In the genomic region with DNA sequence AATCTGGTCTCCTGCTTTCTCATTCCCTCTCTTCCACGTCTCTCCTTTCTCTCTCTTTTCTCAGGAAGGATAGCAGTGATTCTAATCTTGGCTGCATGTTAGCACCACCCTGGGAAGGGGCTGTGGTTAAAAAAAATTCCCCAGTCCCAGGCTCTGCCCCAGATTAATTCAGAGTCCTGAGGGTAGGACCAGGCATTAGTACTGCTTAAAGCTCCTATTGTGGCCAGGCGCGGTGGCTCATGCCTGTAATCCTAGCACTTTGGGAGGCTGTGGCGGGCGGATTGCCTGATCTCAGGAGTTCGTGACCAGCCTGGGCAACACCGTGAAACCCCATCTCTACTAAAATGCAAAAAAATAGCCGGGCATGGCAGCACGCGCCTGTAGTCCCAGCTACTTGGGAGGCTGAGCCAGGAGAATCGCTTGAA, we compare ENCODE assay signal across 8 cellular contexts. TPM values are rescaled to one million over a fixed set of nuclear protein-coding genes. Genes with fewer than 3 reads are reported as not detected.
A peak's percentile ranks its signal among the peaks of the same experiment; 100 is the strongest.
DNase-seq lines count a peak whose midpoint lies in the region; ATAC-seq and TF ChIP-seq lines count a peak whose summit lies in the region.

No MANE protein-coding gene starts in this region.

- H3K4me2 ChIP-seq in hepatocyte, result peak overlapping the region; percentile 73

- no peaks in the 10 kb centered on the region for H3K27me3 Mint-ChIP-seq in T-helper 1 cell treated with Interleukin-12 subunit alpha and Interleukin-12 subunit beta and Interleukin-4 antibody, amounts not matched to agents 30 μg/mL and 1 μg/mL, for 36 hours (ENCODE audit: low read depth)
- peaks cover 11% of the 10 kb centered on the region for H3K27me3 Mint-ChIP-seq in WTC11 (ENCODE audit: low read depth)

- H3K27ac Mint-ChIP-seq in T-helper 1 cell treated with Interleukin-12 subunit alpha and Interleukin-12 subunit beta and Interleukin-4 antibody, amounts not matched to agents 30 μg/mL and 1 μg/mL, for 36 hours, result peak overlapping the region; percentile 89
- peak overlapping the region; percentile 78; the same call in 1 of the 2 replicates for H3K27ac Mint-ChIP-seq in WTC11

- no peaks in the 10 kb centered on the region for H3K9me2 ChIP-seq in hepatocyte (replicated peaks; ENCODE audit: insufficient read depth)

- WGBS in hepatocyte (ENCODE audit: low lambda C conversion rate, missing lambda C conversion rate), result 82% methylated on average over 11 of the region's 11 CpGs
- 78 to 92% (median 84%) methylated on average over 10 to 11 of the region's 11 CpGs for WGBS in stomach, 5 donors

- CTCF ChIA-PET in WTC11 (lab: Charles Lee), result interaction anchor here (1.3 kb wide), 1 partner anchor 33 kb away, joined by 3 read pairs; no protein-coding TSS in a partner anchor
- CTCF ChIA-PET in GM10248 (lab: Yijun Ruan, JAX), result interaction anchor here (1.0 to 1.6 kb wide), 5 partner anchors 9 to 44 kb away, joined by 3 to 11 read pairs (median 3); no protein-coding TSS in a partner anchor

- H3K27ac ChIP-seq in hepatocyte (peak overlapping the region; percentile 81), stomach (peak overlapping the region; percentile 62 to 87 (median 80)), right atrium auricular region (peak overlapping the region in 1 of 2 donors; percentile 26)

- no peak for TF ChIP-seq POLR2A in stomach (IDR thresholded peaks at IDR 0.05)

- POLR2A ChIA-PET in WTC11 (lab: Charles Lee), result interaction anchor here (1.1 kb wide), 1 partner anchor 46 kb away, joined by 3 read pairs; no protein-coding TSS in a partner anchor
- POLR2A ChIA-PET in GM10248 (lab: Yijun Ruan, JAX), result no interaction called here

- TF ChIP-seq CTCF in WTC11 (IDR thresholded peaks at IDR 0.05) (no peak), hepatocyte (IDR thresholded peaks at IDR 0.05; ENCODE audit: poor library complexity) (no peak), stomach (IDR thresholded peaks at IDR 0.05) (no peak), GM10248 (IDR thresholded peaks at IDR 0.05; ENCODE audit: control extremely low read depth, extremely low read depth, low read depth, missing control alignments) (no peak), right atrium auricular region (IDR thresholded peaks at IDR 0.05) (no peak)

- H3K4me3 ChIP-seq in hepatocyte, result no peak overlapping the region
- no peak overlapping the region for H3K4me3 ChIP-seq in stomach
- H3K4me3 ChIP-seq in right atrium auricular region, result no peak overlapping the region

- peaks cover 71% of the 10 kb centered on the region for H3K4me1 Mint-ChIP-seq in T-helper 1 cell treated with Interleukin-12 subunit alpha and Interleukin-12 subunit beta and Interleukin-4 antibody, amounts not matched to agents 30 μg/mL and 1 μg/mL, for 36 hours (ENCODE audit: low read depth)
- H3K4me1 Mint-ChIP-seq in WTC11, result peaks cover 52% of the 10 kb centered on the region

- H3K4me1 ChIP-seq in hepatocyte (ENCODE audit: insufficient read depth), result peaks cover 32% of the 10 kb centered on the region
- H3K4me1 ChIP-seq in stomach, result peaks cover 26 to 67% (median 26%) of the 10 kb centered on the region in 4 donors
- H3K4me1 ChIP-seq in right atrium auricular region, result peaks cover 0 to 49% of the 10 kb centered on the region in 2 donors

- H3K9me3 Mint-ChIP-seq in T-helper 1 cell treated with Interleukin-12 subunit alpha and Interleukin-12 subunit beta and Interleukin-4 antibody, amounts not matched to agents 30 μg/mL and 1 μg/mL, for 36 hours, result no peaks in the 10 kb centered on the region
- H3K9me3 Mint-ChIP-seq in WTC11, result no peaks in the 10 kb centered on the region

- H3K79me2 ChIP-seq in hepatocyte, result no peaks in the 10 kb centered on the region

- H3K9me3 ChIP-seq in hepatocyte (ENCODE audit: low read depth) (no peaks in the 10 kb centered on the region), stomach (no peaks in the 10 kb centered on the region), right atrium auricular region (no peaks in the 10 kb centered on the region)

- intact Hi-C loops in stomach (cut with DNase I; ENCODE audit: low total_unique reads), result no loop called here

- H3K27me3 ChIP-seq in hepatocyte, result no peaks in the 10 kb centered on the region
- no peaks in the 10 kb centered on the region for H3K27me3 ChIP-seq in stomach
- H3K27me3 ChIP-seq in right atrium auricular region, result no peaks in the 10 kb centered on the region

- H2AFZ ChIP-seq in hepatocyte, result peak overlapping the region; percentile 15

- no peak for DNase-seq in T-helper 1 cell
- no peak for DNase-seq in WTC11 (ENCODE audit: low spot score)
- no peak for DNase-seq in hepatocyte (ENCODE audit: low spot score)
- DNase-seq in stomach, result no peak
- DNase-seq in GM10248 (ENCODE audit: extremely low spot score), result no peak
- DNase-seq in right atrium auricular region (ENCODE audit: low spot score), result no peak
- no peak for DNase-seq in mucosa of gallbladder (ENCODE audit: low spot score)

- no peak for TF ChIP-seq EP300 in stomach (IDR thresholded peaks at IDR 0.05)

- no peaks in the 10 kb centered on the region for H3K36me3 ChIP-seq in hepatocyte (replicated peaks; ENCODE audit: insufficient read depth, low read depth)
- no peaks in the 10 kb centered on the region for H3K36me3 ChIP-seq in stomach
- H3K36me3 ChIP-seq in right atrium auricular region, result no peaks in the 10 kb centered on the region

- peak overlapping the region; percentile 68 for H3K4me3 Mint-ChIP-seq in T-helper 1 cell treated with Interleukin-12 subunit alpha and Interleukin-12 subunit beta and Interleukin-4 antibody, amounts not matched to agents 30 μg/mL and 1 μg/mL, for 36 hours
- H3K4me3 Mint-ChIP-seq in WTC11, result peak overlapping the region; percentile 1; the same call in 1 of the 2 replicates

- H3K36me3 Mint-ChIP-seq in T-helper 1 cell treated with Interleukin-12 subunit alpha and Interleukin-12 subunit beta and Interleukin-4 antibody, amounts not matched to agents 30 μg/mL and 1 μg/mL, for 36 hours (ENCODE audit: low read depth), result no peaks in the 10 kb centered on the region
- H3K36me3 Mint-ChIP-seq in WTC11, result no peaks in the 10 kb centered on the region

- ATAC-seq in WTC11, result peak; percentile 7

- H4K20me1 ChIP-seq in hepatocyte (ENCODE audit: insufficient read depth, poor library complexity, severe bottlenecking), result no peaks in the 10 kb centered on the region

TF ChIP-seq in WTC11, 78 proteins besides CTCF, POLR2A, EP300 and RAD21:
- no peak for TF ChIP-seq GABPB1 (CRISPR knock-in tag; IDR thresholded peaks at IDR 0.05)
- TF ChIP-seq, protein P1, sequence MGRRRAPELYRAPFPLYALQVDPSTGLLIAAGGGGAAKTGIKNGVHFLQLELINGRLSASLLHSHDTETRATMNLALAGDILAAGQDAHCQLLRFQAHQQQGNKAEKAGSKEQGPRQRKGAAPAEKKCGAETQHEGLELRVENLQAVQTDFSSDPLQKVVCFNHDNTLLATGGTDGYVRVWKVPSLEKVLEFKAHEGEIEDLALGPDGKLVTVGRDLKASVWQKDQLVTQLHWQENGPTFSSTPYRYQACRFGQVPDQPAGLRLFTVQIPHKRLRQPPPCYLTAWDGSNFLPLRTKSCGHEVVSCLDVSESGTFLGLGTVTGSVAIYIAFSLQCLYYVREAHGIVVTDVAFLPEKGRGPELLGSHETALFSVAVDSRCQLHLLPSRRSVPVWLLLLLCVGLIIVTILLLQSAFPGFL (CRISPR knock-in tag; IDR thresholded peaks at IDR 0.05; ENCODE audit: borderline replicate concordance), result no peak
- TF ChIP-seq, protein P2, sequence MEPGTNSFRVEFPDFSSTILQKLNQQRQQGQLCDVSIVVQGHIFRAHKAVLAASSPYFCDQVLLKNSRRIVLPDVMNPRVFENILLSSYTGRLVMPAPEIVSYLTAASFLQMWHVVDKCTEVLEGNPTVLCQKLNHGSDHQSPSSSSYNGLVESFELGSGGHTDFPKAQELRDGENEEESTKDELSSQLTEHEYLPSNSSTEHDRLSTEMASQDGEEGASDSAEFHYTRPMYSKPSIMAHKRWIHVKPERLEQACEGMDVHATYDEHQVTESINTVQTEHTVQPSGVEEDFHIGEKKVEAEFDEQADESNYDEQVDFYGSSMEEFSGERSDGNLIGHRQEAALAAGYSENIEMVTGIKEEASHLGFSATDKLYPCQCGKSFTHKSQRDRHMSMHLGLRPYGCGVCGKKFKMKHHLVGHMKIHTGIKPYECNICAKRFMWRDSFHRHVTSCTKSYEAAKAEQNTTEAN (CRISPR knock-in tag; IDR thresholded peaks at IDR 0.05), result no peak
- no peak for TF ChIP-seq ZNF263 (CRISPR knock-in tag; IDR thresholded peaks at IDR 0.05; ENCODE audit: low read depth)
- TF ChIP-seq E2F4 (CRISPR knock-in tag; IDR thresholded peaks at IDR 0.05; ENCODE audit: borderline replicate concordance, low read depth), result no peak
- no peak for TF ChIP-seq TEAD1 (CRISPR knock-in tag; IDR thresholded peaks at IDR 0.05)
- no peak for TF ChIP-seq ETV6 (CRISPR knock-in tag; IDR thresholded peaks at IDR 0.05)
- TF ChIP-seq CREB1 (CRISPR knock-in tag; IDR thresholded peaks at IDR 0.05), result no peak

RNA-seq across cellular contexts. Expression of gene EML4, which starts 35.4 kb away (rescaled TPM):
- total RNA-seq in WTC11 (2021), result 89.9 to 94.7 TPM (median 92.6 TPM) in 3 replicates
- 86.8 and 86.9 TPM in 2 replicates for total RNA-seq in hepatocyte
- 49.9 and 55.2 TPM in 2 replicates for polyA plus RNA-seq in hepatocyte
- total RNA-seq in stomach, result 100 to 1,000 TPM in 1 of 5 donors, 10 to 100 TPM in 4; 24.6 to 292 (median 65.3) TPM
- 10 to 100 TPM; 10.2 to 13.3 (median 10.5) TPM for polyA plus RNA-seq in stomach
- total RNA-seq in right atrium auricular region, result 1 to 10 TPM; 4.4 to 9.3 TPM
- total RNA-seq in mucosa of gallbladder, result 111 TPM
